Comparison of ENCODE assay signal across 1 cellular context in genomic region chr17:58533616-58534188, GRCh38.
TF ChIP-seq lines count a peak whose summit lies in the region.

No MANE protein-coding gene starts in this region.

TF ChIP-seq in GM23338, 12 proteins besides CTCF, POLR2A, EP300 and RAD21 (continued from another document):
- no peak for TF ChIP-seq ZNF462 (CRISPR knock-in tag; IDR thresholded peaks at IDR 0.05)
